1 cellular context compared by ENCODE assay signal in genomic region chr16:30054451-30054850, GRCh38.
TF ChIP-seq lines count a peak whose summit lies in the region.

No MANE protein-coding gene starts in this region.

TF ChIP-seq in HCT116, 20 proteins besides CTCF, POLR2A, EP300 and RAD21:
- no peak for TF ChIP-seq MAX (IDR thresholded peaks at IDR 0.05)
